Comparison of ENCODE assay signal across 19 cellular contexts in the genomic region with DNA sequence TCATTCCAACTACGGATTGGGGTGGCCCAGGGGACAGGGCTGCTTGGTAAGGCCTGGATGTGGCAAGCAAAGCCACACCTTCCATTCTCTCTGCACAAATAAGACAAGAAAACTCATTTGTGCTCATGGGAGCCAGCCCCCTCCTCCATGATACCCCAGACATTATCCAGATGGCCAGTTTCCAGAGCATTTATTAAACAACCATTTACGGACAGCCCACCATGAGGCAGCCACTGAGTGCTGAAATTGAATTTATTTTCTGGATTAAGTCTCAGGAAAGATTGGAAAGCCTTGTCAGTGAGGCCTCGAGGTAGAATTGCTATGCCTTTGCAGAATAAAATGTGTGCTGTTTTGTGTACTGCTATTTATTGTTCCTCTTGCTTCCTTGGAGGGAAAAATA.
A peak's percentile ranks its signal among the peaks of the same experiment; 100 is the strongest.
DNase-seq lines count a peak whose midpoint lies in the region; ATAC-seq, FAIRE-seq and TF ChIP-seq lines count a peak whose summit lies in the region.
"Had no signal": no experiment of that assay in that cellular context is flagged by ENCODE, and none has a peak within 500 bp of the region (broad histone marks: within the 10 kb centered on the region; RNA-seq: fewer than 3 reads in every experiment).

No MANE protein-coding gene starts in this region.

- no peaks in the 10 kb centered on the region for H3K79me2 ChIP-seq in HepG2 (ENCODE audit: insufficient read depth, low read length)

- H3K4me1 ChIP-seq in HepG2 (ENCODE audit: insufficient read depth, low read length) (peaks cover 62% of the 10 kb centered on the region), right lobe of liver (peaks cover 0 to 7% (median 0%) of the 10 kb centered on the region in 4 donors)
- H3K4me1 ChIP-seq: BLaER1 had no signal

- no peak for FAIRE-seq in HepG2 (lab: Jason Lieb, UNC)
- FAIRE-seq: GM12892, GM19239, HTR-8/SVneo had no signal

- TF ChIP-seq EP300 in HepG2 (IDR thresholded peaks at IDR 0.05; ENCODE audit: low read depth in 2 of 2, low read length in 2 of 2) (no peak), HepG2 (CRISPR knock-in tag; IDR thresholded peaks at IDR 0.05; ENCODE audit: borderline replicate concordance) (no peak)

- WGBS in HepG2 (ENCODE audit: low lambda C conversion rate), result 24% methylated on average over 3 of the region's 3 CpGs
- WGBS in right lobe of liver (ENCODE audit: insufficient coverage, low coverage, low lambda C conversion rate, missing lambda C conversion rate), result 73% methylated on average over 3 of the region's 3 CpGs

- POLR2A ChIA-PET in HepG2 (lab: Yijun Ruan, JAX), result no interaction called here

- peaks cover 6% of the 10 kb centered on the region for H3K27me3 Mint-ChIP-seq in brain
- H3K27me3 Mint-ChIP-seq in nephron (ENCODE audit: low read depth), result peaks cover 20% of the 10 kb centered on the region
- peaks cover 6 to 14% of the 10 kb centered on the region in 2 donors for H3K27me3 Mint-ChIP-seq in natural killer cell (ENCODE audit: low read depth in 2 of 2)
- H3K27me3 Mint-ChIP-seq in activated T-helper 17 cell treated with anti-CD3 and anti-CD28 coated beads, Interleukin-2, amount 50 U/mL, for 72 hours, result peaks cover 7% of the 10 kb centered on the region

- H3K9me3 Mint-ChIP-seq in brain, result peaks cover 0 to 4% (median 0%) of the 10 kb centered on the region in 5 experiments
- H3K9me3 Mint-ChIP-seq in nephron, result peaks cover 2% of the 10 kb centered on the region
- H3K9me3 Mint-ChIP-seq in natural killer cell, result no peaks in the 10 kb centered on the region
- no peaks in the 10 kb centered on the region for H3K9me3 Mint-ChIP-seq in activated T-helper 17 cell treated with anti-CD3 and anti-CD28 coated beads, Interleukin-2, amount 50 U/mL, for 72 hours
- H3K9me3 Mint-ChIP-seq: CD8-positive, alpha-beta memory T cell; H9 had no signal

- in situ Hi-C loops in HepG2 (cut with HindIII; ENCODE audit: extremely low pct_ligation_motif_present, low pct_unique_long_range_greater_than_20kb), result no loop called here

- peak; percentile 30; the same call in 2 of the 3 replicates for ATAC-seq in HepG2
- no peak for ATAC-seq in right lobe of liver
- ATAC-seq in natural killer cell, result no peak
- no peak for ATAC-seq in activated T-helper 17 cell treated with anti-CD3 and anti-CD28 coated beads, Interleukin-2, amount 50 U/mL, for 72 hours (replicated peaks)

- H3K9me3 ChIP-seq in HepG2 (ENCODE audit: low read length) (no peaks in the 10 kb centered on the region), right lobe of liver (no peaks in the 10 kb centered on the region)
- H3K9me3 ChIP-seq: BLaER1, Caco-2 had no signal

- no peak for TF ChIP-seq CTCF in HepG2 (CRISPR knock-in tag; IDR thresholded peaks at IDR 0.05)
- TF ChIP-seq CTCF in right lobe of liver (IDR thresholded peaks at IDR 0.05), result no peak
- no peak for TF ChIP-seq CTCF in brain (conservative IDR thresholded peaks at IDR 0.05)
- TF ChIP-seq CTCF in nephron (IDR thresholded peaks at IDR 0.05; ENCODE audit: unreplicated experiment in 3 of 3), result no peak
- TF ChIP-seq CTCF in natural killer cell (IDR thresholded peaks at IDR 0.05), result no peak

- no peak overlapping the region for H2AFZ ChIP-seq in HepG2 (ENCODE audit: low read length)

- H3K4me1 Mint-ChIP-seq in brain (peaks cover 38% of the 10 kb centered on the region), nephron (peaks cover 30% of the 10 kb centered on the region), natural killer cell (no peaks in the 10 kb centered on the region)
- H3K4me1 Mint-ChIP-seq in activated T-helper 17 cell treated with anti-CD3 and anti-CD28 coated beads, Interleukin-2, amount 50 U/mL, for 72 hours, result no peaks in the 10 kb centered on the region
- H3K4me1 Mint-ChIP-seq: CD8-positive, alpha-beta memory T cell had no signal

- peak overlapping the region in 1 of 5 experiments; percentile 30 for H3K4me3 Mint-ChIP-seq in brain
- H3K4me3 Mint-ChIP-seq in nephron, result no peak overlapping the region
- H3K4me3 Mint-ChIP-seq in natural killer cell, result no peak overlapping the region
- H3K4me3 Mint-ChIP-seq in activated T-helper 17 cell treated with anti-CD3 and anti-CD28 coated beads, Interleukin-2, amount 50 U/mL, for 72 hours, result no peak overlapping the region
- H3K4me3 Mint-ChIP-seq: CD8-positive, alpha-beta memory T cell; H9 had no signal

- H3K4me3 ChIP-seq in HepG2 (replicated peaks in 1 of 3; ENCODE audit: insufficient read depth in 1 of 3, low read depth in 2 of 3, low read length in 3 of 3) (no peak overlapping the region), right lobe of liver (no peak overlapping the region)
- H3K4me3 ChIP-seq: BLaER1 had no signal

- intact Hi-C loops in HepG2 (cut with micrococcal nuclease; ENCODE audit: unreplicated experiment) (no loop called here), right lobe of liver (cut with DNase I) (no loop called here), natural killer cell (cut with micrococcal nuclease) (no loop called here)

- no peak for DNase-seq in HepG2 (ENCODE audit: low spot score)
- no peak for DNase-seq in right lobe of liver
- no peak for DNase-seq in natural killer cell
- no peak for DNase-seq in NCI-H2196 (lab: John Stamatoyannopoulos, UW; ENCODE audit: unreplicated experiment)
- no peak for DNase-seq in HT-29 (ENCODE audit: low spot score)
- DNase-seq: Caco-2; CD8-positive, alpha-beta memory T cell; DND-41; GDM1; GOT3; H9 had no signal

- H4K20me1 ChIP-seq in HepG2 (ENCODE audit: insufficient read depth, low read length), result no peaks in the 10 kb centered on the region
- H4K20me1 ChIP-seq: BLaER1 had no signal

- CTCF ChIA-PET in HepG2 (lab: Yijun Ruan, JAX; ENCODE audit: low intra/inter-chr PET ratio, low total read pairs), result no interaction called here

- H3K27ac Mint-ChIP-seq in brain (peak overlapping the region in 4 of 5 experiments; percentile 5 to 93 (median 48)), nephron (peak overlapping the region; percentile 20 to 91 (median 78)), natural killer cell (no peak overlapping the region)
- no peak overlapping the region for H3K27ac Mint-ChIP-seq in activated T-helper 17 cell treated with anti-CD3 and anti-CD28 coated beads, Interleukin-2, amount 50 U/mL, for 72 hours
- H3K27ac Mint-ChIP-seq: CD8-positive, alpha-beta memory T cell; H9 had no signal

- H3K36me3 ChIP-seq in HepG2 (replicated peaks in 1 of 2; ENCODE audit: control insufficient read depth in 1 of 2, insufficient read depth in 2 of 2, low read length in 2 of 2) (no peaks in the 10 kb centered on the region), right lobe of liver (no peaks in the 10 kb centered on the region)
- H3K36me3 ChIP-seq: BLaER1 had no signal

- BruUV-seq in HepG2 (replicated peaks; lab: Mats Ljungman, UMichigan), result no TSS peak

- H3K27me3 ChIP-seq in HepG2 (ENCODE audit: control insufficient read depth in 1 of 2, insufficient read depth in 2 of 2, low read length in 2 of 2) (peaks cover 2 to 23% of the 10 kb centered on the region in 2 experiments; a peak in 3 of 5 replicates), right lobe of liver (no peaks in the 10 kb centered on the region)
- H3K27me3 ChIP-seq: BLaER1 had no signal

- TF ChIP-seq POLR2A in HepG2 (IDR thresholded peaks at IDR 0.05; ENCODE audit: insufficient read depth in 1 of 2, low read depth in 2 of 2, low read length in 2 of 2) (no peak), right lobe of liver (IDR thresholded peaks at IDR 0.05) (no peak)

- H3K36me3 Mint-ChIP-seq in brain, result no peaks in the 10 kb centered on the region
- peaks cover 3% of the 10 kb centered on the region for H3K36me3 Mint-ChIP-seq in nephron (ENCODE audit: low read depth)
- no peaks in the 10 kb centered on the region for H3K36me3 Mint-ChIP-seq in natural killer cell
- H3K36me3 Mint-ChIP-seq in activated T-helper 17 cell treated with anti-CD3 and anti-CD28 coated beads, Interleukin-2, amount 50 U/mL, for 72 hours (ENCODE audit: low read depth), result no peaks in the 10 kb centered on the region
- H3K36me3 Mint-ChIP-seq: CD8-positive, alpha-beta memory T cell had no signal

- no peak overlapping the region for H3K9ac ChIP-seq in HepG2 (ENCODE audit: insufficient read depth, low read depth, low read length)
- H3K9ac ChIP-seq: BLaER1 had no signal

- no peak overlapping the region for H3K27ac ChIP-seq in HepG2 (ENCODE audit: extremely low read length, insufficient read depth, low read length)
- no peak overlapping the region for H3K27ac ChIP-seq in right lobe of liver
- H3K27ac ChIP-seq: 22Rv1, BLaER1 had no signal

- no peak for TF ChIP-seq RAD21 in HepG2 (CRISPR knock-in tag; IDR thresholded peaks at IDR 0.05)

- H3K4me2 ChIP-seq in HepG2 (ENCODE audit: low read depth, low read length), result no peak overlapping the region
- H3K4me2 ChIP-seq: BLaER1 had no signal

TF ChIP-seq in HepG2, 621 proteins besides CTCF, POLR2A, EP300 and RAD21 (continues in another document):
- TF ChIP-seq GATAD2A (CRISPR knock-in tag; IDR thresholded peaks at IDR 0.05) (no peak), SP140L (CRISPR knock-in tag; IDR thresholded peaks at IDR 0.05; ENCODE audit: borderline replicate concordance) (no peak), ZNF878 (CRISPR knock-in tag; IDR thresholded peaks at IDR 0.05) (no peak), ZKSCAN8 (CRISPR knock-in tag; IDR thresholded peaks at IDR 0.05; ENCODE audit: borderline replicate concordance) (no peak), ARID2 (CRISPR knock-in tag; IDR thresholded peaks at IDR 0.05; ENCODE audit: borderline replicate concordance) (no peak), ZNF17 (CRISPR knock-in tag; IDR thresholded peaks at IDR 0.05) (no peak), ZNF749 (CRISPR knock-in tag; IDR thresholded peaks at IDR 0.05; ENCODE audit: borderline replicate concordance) (no peak), TAF15 (IDR thresholded peaks at IDR 0.05; ENCODE audit: low read depth, low read length, poor library complexity, severe bottlenecking) (no peak)
- TF ChIP-seq, protein P1, sequence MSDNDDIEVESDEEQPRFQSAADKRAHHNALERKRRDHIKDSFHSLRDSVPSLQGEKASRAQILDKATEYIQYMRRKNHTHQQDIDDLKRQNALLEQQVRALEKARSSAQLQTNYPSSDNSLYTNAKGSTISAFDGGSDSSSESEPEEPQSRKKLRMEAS (IDR thresholded peaks at IDR 0.05), result no peak
- TF ChIP-seq, protein P2, sequence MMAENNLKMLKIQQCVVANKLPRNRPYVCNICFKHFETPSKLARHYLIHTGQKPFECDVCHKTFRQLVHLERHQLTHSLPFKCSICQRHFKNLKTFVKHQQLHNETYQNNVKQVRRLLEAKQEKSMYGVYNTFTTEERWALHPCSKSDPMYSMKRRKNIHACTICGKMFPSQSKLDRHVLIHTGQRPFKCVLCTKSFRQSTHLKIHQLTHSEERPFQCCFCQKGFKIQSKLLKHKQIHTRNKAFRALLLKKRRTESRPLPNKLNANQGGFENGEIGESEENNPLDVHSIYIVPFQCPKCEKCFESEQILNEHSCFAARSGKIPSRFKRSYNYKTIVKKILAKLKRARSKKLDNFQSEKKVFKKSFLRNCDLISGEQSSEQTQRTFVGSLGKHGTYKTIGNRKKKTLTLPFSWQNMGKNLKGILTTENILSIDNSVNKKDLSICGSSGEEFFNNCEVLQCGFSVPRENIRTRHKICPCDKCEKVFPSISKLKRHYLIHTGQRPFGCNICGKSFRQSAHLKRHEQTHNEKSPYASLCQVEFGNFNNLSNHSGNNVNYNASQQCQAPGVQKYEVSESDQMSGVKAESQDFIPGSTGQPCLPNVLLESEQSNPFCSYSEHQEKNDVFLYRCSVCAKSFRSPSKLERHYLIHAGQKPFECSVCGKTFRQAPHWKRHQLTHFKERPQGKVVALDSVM (CRISPR knock-in tag; IDR thresholded peaks at IDR 0.05), result no peak

Comparison
In these comparisons a context has a peak if more than half of its experiments do, and no peak if none do; other contexts are left out.
1. H3K27ac Mint-ChIP-seq: peak in brain (4 of 5) and nephron (3 of 3); none in natural killer cell (0 of 2) and activated T-helper 17 cell treated with anti-CD3 and anti-CD28 coated beads, Interleukin-2, amount 50 U/mL, for 72 hours (single experiment).